1 cellular context compared by ENCODE assay signal in genomic region chr7:130380861-130381455, GRCh38.
TF ChIP-seq lines count a peak whose summit lies in the region.

No MANE protein-coding gene starts in this region.

TF ChIP-seq in K562, 482 proteins besides CTCF, POLR2A, EP300 and RAD21:
- no peak for TF ChIP-seq DNMT1 (IDR thresholded peaks at IDR 0.05)
- no peak for TF ChIP-seq E2F5 (CRISPR knock-in tag; IDR thresholded peaks at IDR 0.05)
- no peak for TF ChIP-seq ZNF592 (IDR thresholded peaks at IDR 0.05)
- no peak for TF ChIP-seq PURB (CRISPR knock-in tag; IDR thresholded peaks at IDR 0.05; ENCODE audit: low read depth)
- TF ChIP-seq GTF2A2 (tag; IDR thresholded peaks at IDR 0.05), result no peak
- no peak for TF ChIP-seq ZC3H4 (CRISPR knock-in tag; IDR thresholded peaks at IDR 0.05; ENCODE audit: borderline replicate concordance)
- no peak for TF ChIP-seq RBM34 (IDR thresholded peaks at IDR 0.05; ENCODE audit: borderline replicate concordance, insufficient read depth, low read length)
- no peak for TF ChIP-seq ZNF449 (CRISPR knock-in tag; IDR thresholded peaks at IDR 0.05)
- no peak for TF ChIP-seq MEIS2 (IDR thresholded peaks at IDR 0.05; ENCODE audit: partially characterized antibody)
- TF ChIP-seq RBBP5 (IDR thresholded peaks at IDR 0.05; ENCODE audit: borderline replicate concordance, insufficient read depth, low read length, poor library complexity, severe bottlenecking), result no peak
- no peak for TF ChIP-seq IRF9 (tag; IDR thresholded peaks at IDR 0.05)
- no peak for TF ChIP-seq HDAC3 (IDR thresholded peaks at IDR 0.05; ENCODE audit: borderline replicate concordance, partially characterized antibody)
- no peak for TF ChIP-seq RBM17 (IDR thresholded peaks at IDR 0.05; ENCODE audit: borderline replicate concordance, low read depth, low read length)
- no peak for TF ChIP-seq IRF1 (CRISPR knock-in tag; IDR thresholded peaks at IDR 0.05; ENCODE audit: borderline replicate concordance)
- TF ChIP-seq ZNF12 (CRISPR knock-in tag; IDR thresholded peaks at IDR 0.05), result no peak
- TF ChIP-seq SPI1 (IDR thresholded peaks at IDR 0.05; ENCODE audit: borderline replicate concordance, low read depth, low read length), result no peak
